ENCODE assay signal across 1 cellular context in the genomic region with DNA sequence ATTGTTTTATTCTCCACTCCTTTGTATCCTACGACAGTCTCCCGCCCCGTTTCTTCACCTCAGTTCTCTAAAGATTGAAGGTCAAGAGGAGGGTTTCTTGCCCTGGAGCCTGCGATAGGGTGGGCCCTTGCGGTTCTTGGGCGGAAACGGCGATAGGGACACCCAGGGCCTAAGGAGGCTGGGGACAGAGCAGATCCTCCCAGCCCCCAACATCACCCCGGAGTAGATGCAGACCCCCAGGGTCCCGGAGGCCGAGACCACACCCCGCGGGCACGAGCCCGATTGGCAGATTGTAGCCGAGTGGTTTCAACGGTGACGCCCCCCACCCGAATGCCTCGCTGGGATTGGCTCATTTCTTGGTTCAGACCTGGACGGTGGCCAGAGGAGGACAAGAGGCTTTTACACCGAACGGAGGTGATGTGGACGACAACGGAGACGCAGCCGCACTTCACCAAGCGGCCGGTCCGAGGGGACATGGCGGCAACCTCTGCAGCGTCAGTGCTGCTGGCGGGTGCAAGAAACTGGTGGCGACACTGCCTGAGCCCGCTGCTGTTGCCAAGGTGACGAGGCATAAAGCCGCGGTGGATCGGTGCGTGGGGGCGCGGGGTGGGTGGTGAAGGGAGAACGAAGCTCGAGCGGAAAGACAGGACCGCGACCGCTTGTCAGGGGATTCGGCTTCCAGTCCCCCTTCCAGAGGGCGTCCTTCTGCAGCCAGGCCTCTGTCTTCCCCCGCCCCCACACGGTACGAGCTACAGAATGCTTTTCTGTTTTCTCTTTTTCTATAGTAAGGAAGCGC.
TF ChIP-seq lines count a peak whose summit lies in the region.

No MANE protein-coding gene starts in this region.

TF ChIP-seq in HEK293, 187 proteins besides CTCF, POLR2A, EP300 and RAD21 (continued from another document and continues in another):
- TF ChIP-seq, protein P1, sequence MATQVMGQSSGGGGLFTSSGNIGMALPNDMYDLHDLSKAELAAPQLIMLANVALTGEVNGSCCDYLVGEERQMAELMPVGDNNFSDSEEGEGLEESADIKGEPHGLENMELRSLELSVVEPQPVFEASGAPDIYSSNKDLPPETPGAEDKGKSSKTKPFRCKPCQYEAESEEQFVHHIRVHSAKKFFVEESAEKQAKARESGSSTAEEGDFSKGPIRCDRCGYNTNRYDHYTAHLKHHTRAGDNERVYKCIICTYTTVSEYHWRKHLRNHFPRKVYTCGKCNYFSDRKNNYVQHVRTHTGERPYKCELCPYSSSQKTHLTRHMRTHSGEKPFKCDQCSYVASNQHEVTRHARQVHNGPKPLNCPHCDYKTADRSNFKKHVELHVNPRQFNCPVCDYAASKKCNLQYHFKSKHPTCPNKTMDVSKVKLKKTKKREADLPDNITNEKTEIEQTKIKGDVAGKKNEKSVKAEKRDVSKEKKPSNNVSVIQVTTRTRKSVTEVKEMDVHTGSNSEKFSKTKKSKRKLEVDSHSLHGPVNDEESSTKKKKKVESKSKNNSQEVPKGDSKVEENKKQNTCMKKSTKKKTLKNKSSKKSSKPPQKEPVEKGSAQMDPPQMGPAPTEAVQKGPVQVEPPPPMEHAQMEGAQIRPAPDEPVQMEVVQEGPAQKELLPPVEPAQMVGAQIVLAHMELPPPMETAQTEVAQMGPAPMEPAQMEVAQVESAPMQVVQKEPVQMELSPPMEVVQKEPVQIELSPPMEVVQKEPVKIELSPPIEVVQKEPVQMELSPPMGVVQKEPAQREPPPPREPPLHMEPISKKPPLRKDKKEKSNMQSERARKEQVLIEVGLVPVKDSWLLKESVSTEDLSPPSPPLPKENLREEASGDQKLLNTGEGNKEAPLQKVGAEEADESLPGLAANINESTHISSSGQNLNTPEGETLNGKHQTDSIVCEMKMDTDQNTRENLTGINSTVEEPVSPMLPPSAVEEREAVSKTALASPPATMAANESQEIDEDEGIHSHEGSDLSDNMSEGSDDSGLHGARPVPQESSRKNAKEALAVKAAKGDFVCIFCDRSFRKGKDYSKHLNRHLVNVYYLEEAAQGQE (tag by site-specific recombination; IDR thresholded peaks at IDR 0.05): 0 out of 2 replicates have a peak, but pooled peaks have one; percentile 18
- TF ChIP-seq ZNF571 (tag by site-specific recombination; IDR thresholded peaks at IDR 0.05): no peak
- TF ChIP-seq ZNF221 (tag by site-specific recombination; IDR thresholded peaks at IDR 0.05; ENCODE audit: borderline replicate concordance): no peak
- TF ChIP-seq HOXA7 (CRISPR knock-in tag; IDR thresholded peaks at IDR 0.05; ENCODE audit: borderline replicate concordance): no peak
- no peak for TF ChIP-seq SCRT1 (tag by site-specific recombination; IDR thresholded peaks at IDR 0.05; ENCODE audit: borderline replicate concordance)
- no peak for TF ChIP-seq ZNF514 (tag by site-specific recombination; IDR thresholded peaks at IDR 0.05)
- TF ChIP-seq ZSCAN5A (tag by site-specific recombination; IDR thresholded peaks at IDR 0.05): no peak
- TF ChIP-seq ZNF155 (tag by site-specific recombination; IDR thresholded peaks at IDR 0.05): no peak
- peak; percentile 43; the same call in 1 of the 2 replicates for TF ChIP-seq ZBTB20 (tag by site-specific recombination; IDR thresholded peaks at IDR 0.05)
- no peak for TF ChIP-seq ZSCAN23 (tag by site-specific recombination; IDR thresholded peaks at IDR 0.05)
- TF ChIP-seq BCL11A (tag by site-specific recombination; IDR thresholded peaks at IDR 0.05; ENCODE audit: low read depth): no peak
- TF ChIP-seq ZNF341 (tag by site-specific recombination; IDR thresholded peaks at IDR 0.05; ENCODE audit: low read depth): peak; percentile 52
- no peak for TF ChIP-seq ZNF701 (tag by site-specific recombination; IDR thresholded peaks at IDR 0.05)
- TF ChIP-seq PRDM1 (tag by site-specific recombination; IDR thresholded peaks at IDR 0.05): peak; percentile 79
- no peak for TF ChIP-seq ZNF843 (tag by site-specific recombination; IDR thresholded peaks at IDR 0.05)
- no peak for TF ChIP-seq ZNF555 (tag by site-specific recombination; conservative IDR thresholded peaks at IDR 0.05)
- TF ChIP-seq, protein P2, sequence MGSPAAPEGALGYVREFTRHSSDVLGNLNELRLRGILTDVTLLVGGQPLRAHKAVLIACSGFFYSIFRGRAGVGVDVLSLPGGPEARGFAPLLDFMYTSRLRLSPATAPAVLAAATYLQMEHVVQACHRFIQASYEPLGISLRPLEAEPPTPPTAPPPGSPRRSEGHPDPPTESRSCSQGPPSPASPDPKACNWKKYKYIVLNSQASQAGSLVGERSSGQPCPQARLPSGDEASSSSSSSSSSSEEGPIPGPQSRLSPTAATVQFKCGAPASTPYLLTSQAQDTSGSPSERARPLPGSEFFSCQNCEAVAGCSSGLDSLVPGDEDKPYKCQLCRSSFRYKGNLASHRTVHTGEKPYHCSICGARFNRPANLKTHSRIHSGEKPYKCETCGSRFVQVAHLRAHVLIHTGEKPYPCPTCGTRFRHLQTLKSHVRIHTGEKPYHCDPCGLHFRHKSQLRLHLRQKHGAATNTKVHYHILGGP (tag by site-specific recombination; IDR thresholded peaks at IDR 0.05): no peak
- no peak for TF ChIP-seq ZNF530 (tag by site-specific recombination; IDR thresholded peaks at IDR 0.05; ENCODE audit: low read depth)
- TF ChIP-seq ZSCAN18 (tag by site-specific recombination; IDR thresholded peaks at IDR 0.05): no peak
- peak; percentile 12; the same call in 1 of the 2 replicates for TF ChIP-seq ZSCAN30 (tag by site-specific recombination; IDR thresholded peaks at IDR 0.05)
- TF ChIP-seq ZNF292 (tag by site-specific recombination; IDR thresholded peaks at IDR 0.05; ENCODE audit: borderline replicate concordance, low read depth): no peak
- TF ChIP-seq ZNF426 (tag by site-specific recombination; IDR thresholded peaks at IDR 0.05): no peak
- TF ChIP-seq ZBTB48 (tag by site-specific recombination; IDR thresholded peaks at IDR 0.05): 0 out of 2 replicates have a peak, but pooled peaks have one; percentile 15
- no peak for TF ChIP-seq RBAK (tag by site-specific recombination; IDR thresholded peaks at IDR 0.05)
- TF ChIP-seq ZNF670 (tag by site-specific recombination; IDR thresholded peaks at IDR 0.05; ENCODE audit: low read depth): no peak
- no peak for TF ChIP-seq ZNF398 (tag by site-specific recombination; IDR thresholded peaks at IDR 0.05)
- TF ChIP-seq, protein P3, sequence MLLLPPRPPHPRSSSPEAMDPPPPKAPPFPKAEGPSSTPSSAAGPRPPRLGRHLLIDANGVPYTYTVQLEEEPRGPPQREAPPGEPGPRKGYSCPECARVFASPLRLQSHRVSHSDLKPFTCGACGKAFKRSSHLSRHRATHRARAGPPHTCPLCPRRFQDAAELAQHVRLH (tag by site-specific recombination; IDR thresholded peaks at IDR 0.05): 0 out of 2 replicates have a peak, but pooled peaks have one; percentile 17
- TF ChIP-seq ZXDB (tag by site-specific recombination; IDR thresholded peaks at IDR 0.05): peak; percentile 59; the same call in 1 of the 2 replicates
- TF ChIP-seq KLF8 (tag by site-specific recombination; IDR thresholded peaks at IDR 0.05): peak; percentile 24; the same call in 1 of the 2 replicates
- TF ChIP-seq KLF7 (tag by site-specific recombination; IDR thresholded peaks at IDR 0.05; ENCODE audit: borderline replicate concordance): no peak
- no peak for TF ChIP-seq TCF7L2 (IDR thresholded peaks at IDR 0.05; ENCODE audit: borderline replicate concordance, low read depth, low read length)
- TF ChIP-seq KLF17 (tag by site-specific recombination; IDR thresholded peaks at IDR 0.05): no peak
- TF ChIP-seq ZNF37A (tag by site-specific recombination; IDR thresholded peaks at IDR 0.05): no peak
- TF ChIP-seq ZNF175 (tag by site-specific recombination; IDR thresholded peaks at IDR 0.05): no peak
- no peak for TF ChIP-seq ZNF26 (tag by site-specific recombination; IDR thresholded peaks at IDR 0.05)
- no peak for TF ChIP-seq ZSCAN16 (tag by site-specific recombination; IDR thresholded peaks at IDR 0.05)
- TF ChIP-seq GLI4 (tag by site-specific recombination; IDR thresholded peaks at IDR 0.05): no peak
- TF ChIP-seq PBX3 (CRISPR knock-in tag; IDR thresholded peaks at IDR 0.05): no peak
- no peak for TF ChIP-seq ZNF544 (tag by site-specific recombination; IDR thresholded peaks at IDR 0.05)
- no peak for TF ChIP-seq GFI1B (tag by site-specific recombination; IDR thresholded peaks at IDR 0.05)
- no peak for TF ChIP-seq ZNF169 (tag by site-specific recombination; IDR thresholded peaks at IDR 0.05)
- TF ChIP-seq, protein P4, sequence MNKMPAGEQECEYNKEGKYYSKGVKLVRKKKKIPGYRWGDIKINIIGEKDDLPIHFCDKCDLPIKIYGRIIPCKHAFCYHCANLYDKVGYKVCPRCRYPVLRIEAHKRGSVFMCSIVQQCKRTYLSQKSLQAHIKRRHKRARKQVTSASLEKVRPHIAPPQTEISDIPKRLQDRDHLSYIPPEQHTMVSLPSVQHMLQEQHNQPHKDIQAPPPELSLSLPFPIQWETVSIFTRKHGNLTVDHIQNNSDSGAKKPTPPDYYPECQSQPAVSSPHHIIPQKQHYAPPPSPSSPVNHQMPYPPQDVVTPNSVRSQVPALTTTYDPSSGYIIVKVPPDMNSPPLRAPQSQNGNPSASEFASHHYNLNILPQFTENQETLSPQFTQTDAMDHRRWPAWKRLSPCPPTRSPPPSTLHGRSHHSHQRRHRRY (tag by site-specific recombination; IDR thresholded peaks at IDR 0.05): no peak
- TF ChIP-seq ZFP37 (tag by site-specific recombination; IDR thresholded peaks at IDR 0.05): peak; percentile 99
- no peak for TF ChIP-seq ZNF211 (tag by site-specific recombination; IDR thresholded peaks at IDR 0.05; ENCODE audit: low read depth)
- TF ChIP-seq GLI2 (tag by site-specific recombination; IDR thresholded peaks at IDR 0.05; ENCODE audit: borderline replicate concordance, low read depth): no peak
- TF ChIP-seq HOXC10 (CRISPR knock-in tag; IDR thresholded peaks at IDR 0.05): no peak
- TF ChIP-seq WT1 (tag by site-specific recombination; IDR thresholded peaks at IDR 0.05): no peak
- TF ChIP-seq KLF16 (tag by site-specific recombination; IDR thresholded peaks at IDR 0.05): 0 out of 2 replicates have a peak, but pooled peaks have one; percentile 44
- TF ChIP-seq ZNF624 (tag by site-specific recombination; IDR thresholded peaks at IDR 0.05): no peak
- no peak for TF ChIP-seq ZBTB21 (tag by site-specific recombination; IDR thresholded peaks at IDR 0.05)
- no peak for TF ChIP-seq ZNF239 (tag by site-specific recombination; IDR thresholded peaks at IDR 0.05)
- TF ChIP-seq ZNF654 (tag by site-specific recombination; IDR thresholded peaks at IDR 0.05; ENCODE audit: low read depth): no peak
